21 cellular contexts compared by ENCODE assay signal in the genomic region with DNA sequence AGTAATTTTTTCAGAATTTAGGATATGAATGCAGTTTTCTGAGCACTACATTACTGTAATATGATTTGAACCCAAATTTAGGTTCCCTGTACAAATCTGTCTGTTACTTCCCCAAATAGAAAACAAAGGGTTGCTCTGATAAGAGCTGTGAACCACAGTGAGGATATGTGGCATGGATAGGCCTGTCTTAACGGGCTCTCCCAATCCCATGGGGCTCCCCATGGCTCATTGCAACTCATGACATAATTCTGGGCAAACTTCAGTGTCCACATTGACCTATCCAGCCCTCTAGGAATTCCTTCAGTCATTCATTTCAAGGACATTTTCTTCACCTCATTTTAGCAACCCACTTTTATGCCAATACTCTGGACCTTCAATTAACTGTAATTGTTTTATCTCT.
"Had no signal": no experiment of that assay in that cellular context is flagged by ENCODE, and none has a peak within 500 bp of the region (broad histone marks: within the 10 kb centered on the region; RNA-seq: fewer than 3 reads in every experiment).

No MANE protein-coding gene starts in this region.

- H2AFZ ChIP-seq: parathyroid adenoma had no signal

- H3K4me1 ChIP-seq: esophagus squamous epithelium, parathyroid adenoma, spleen, upper lobe of left lung had no signal

- DNase-seq: activated CD4-positive, alpha-beta T cell treated with anti-CD3 and anti-CD28 coated beads for 4 hours; activated CD4-positive, alpha-beta T cell treated with anti-CD3 and anti-CD28 coated beads, Interleukin-2, amount 50 U/mL, for 48 hours; activated CD4-positive, CD25-positive, alpha-beta regulatory T cell; activated CD8-positive, alpha-beta memory T cell treated with anti-CD3 and anti-CD28 coated beads, Interleukin-2, amount 50 U/mL, for 48 hours; activated naive CD4-positive, alpha-beta T cell; activated T-cell treated with anti-CD3 and anti-CD28 coated beads, Interleukin-2, amount 50 U/mL, for 4 hours; cerebellar nuclear complex; esophagus squamous epithelium; heart left ventricle; left colon; natural killer cell; SK-N-SH; spleen; stimulated activated CD4-positive, alpha-beta T cell treated with anti-CD3 and anti-CD28 coated beads, Interleukin-4, amount 100 ng/mL, for 1 hour; stimulated activated naive CD8-positive, alpha-beta T cell treated with anti-CD3 and anti-CD28 coated beads, Interleukin-15, Interleukin-2, amounts not matched to agents 100 U/mL and 50 U/mL, for 24 hours; T-helper 1 cell; upper lobe of left lung had no signal

- H3K9me3 ChIP-seq: esophagus squamous epithelium, heart left ventricle, SK-N-SH, spleen, upper lobe of left lung had no signal

- FAIRE-seq: islet of Langerhans had no signal

- H3K4me3 ChIP-seq: coronary artery, esophagus squamous epithelium, heart left ventricle, lung, spleen, upper lobe of left lung had no signal

- H3K36me3 ChIP-seq: esophagus squamous epithelium, heart left ventricle, spleen, upper lobe of left lung had no signal

- H3K9ac ChIP-seq: parathyroid adenoma, SK-N-SH had no signal

- H3K27ac ChIP-seq: coronary artery, esophagus squamous epithelium, heart left ventricle, parathyroid adenoma, spleen, upper lobe of left lung had no signal

- H3K4me2 ChIP-seq: SK-N-SH had no signal

- ATAC-seq: activated T-cell treated with anti-CD3 and anti-CD28 coated beads, Interleukin-2, amount 50 U/mL, for 4 hours; stimulated activated naive CD8-positive, alpha-beta T cell treated with anti-CD3 and anti-CD28 coated beads, Interleukin-15, Interleukin-2, amounts not matched to agents 100 U/mL and 50 U/mL, for 24 hours had no signal

- H3K79me2 ChIP-seq: parathyroid adenoma had no signal

- H3K27me3 ChIP-seq: esophagus squamous epithelium, heart left ventricle, spleen, upper lobe of left lung had no signal
